Comparison of ENCODE assay signal across 9 cellular contexts in genomic region chr5:147407094-147407681, GRCh38.
DNase-seq lines count a peak whose midpoint lies in the region; ATAC-seq and TF ChIP-seq lines count a peak whose summit lies in the region.
"Had no signal": no experiment of that assay in that cellular context is flagged by ENCODE, and none has a peak within 500 bp of the region (broad histone marks: within the 10 kb centered on the region; RNA-seq: fewer than 3 reads in every experiment).

No MANE protein-coding gene starts in this region.

- 66 to 75% methylated on average over 2 of the region's 8 CpGs for WGBS in mesodermal cell (ENCODE audit: insufficient coverage in 2 of 2), 2 experiments
- WGBS in upper lobe of left lung, 2 donors: 66 to 71% methylated on average over 8 of the region's 8 CpGs

- TF ChIP-seq EP300 in upper lobe of left lung (IDR thresholded peaks at IDR 0.05): no peak

- H3K27me3 ChIP-seq in upper lobe of left lung: no peaks in the 10 kb centered on the region

- TF ChIP-seq CTCF in astrocyte of the spinal cord (IDR thresholded peaks at IDR 0.05; ENCODE audit: low read depth, low read length) (no peak), upper lobe of left lung (IDR thresholded peaks at IDR 0.05) (no peak)

- H3K9me3 ChIP-seq in mesodermal cell (ENCODE audit: control insufficient read depth, low read length) (no peaks in the 10 kb centered on the region), upper lobe of left lung (no peaks in the 10 kb centered on the region)

- ATAC-seq in HG03039 (IDR thresholded peaks at IDR 0.05; ENCODE audit: unreplicated experiment): peak; percentile 37
- ATAC-seq in upper lobe of left lung (ENCODE audit: low FRiP score in 2 of 2): peak in 1 of 2 donors; percentile 9
- ATAC-seq in HG02973 (IDR thresholded peaks at IDR 0.05; ENCODE audit: unreplicated experiment): no peak

- in situ Hi-C loops in astrocyte of the spinal cord (cut with HindIII; ENCODE audit: low sequenced_read_pairs): no loop called here

- H3K36me3 ChIP-seq in mesodermal cell (ENCODE audit: control insufficient read depth, insufficient read depth, low read length): peaks cover 52% of the 10 kb centered on the region
- peaks cover 0 to 10% (median under 1%) of the 10 kb centered on the region in 4 donors for H3K36me3 ChIP-seq in upper lobe of left lung

- TF ChIP-seq POLR2A in upper lobe of left lung (IDR thresholded peaks at IDR 0.05): no peak

- H3K4me3 ChIP-seq in astrocyte of the spinal cord (ENCODE audit: low read depth, low read length): no peak overlapping the region
- no peak overlapping the region for H3K4me3 ChIP-seq in mesodermal cell (ENCODE audit: extremely low read depth, insufficient read depth, low read length, poor library complexity, severe bottlenecking)
- H3K4me3 ChIP-seq in upper lobe of left lung: no peak overlapping the region

- H3K4me1 ChIP-seq in mesodermal cell (ENCODE audit: control insufficient read depth, insufficient read depth, low read length, poor library complexity, severe bottlenecking) (peaks cover 63% of the 10 kb centered on the region), upper lobe of left lung (peaks cover 10 to 15% (median 12%) of the 10 kb centered on the region in 4 donors)

- DNase-seq in astrocyte of the spinal cord (ENCODE audit: low read depth, low spot score) (peak; percentile 92), upper lobe of left lung (no peak), Kasumi-1 (lab: John Stamatoyannopoulos, UW) (no peak)
- DNase-seq in activated CD4-positive, alpha-beta T cell treated with anti-CD3 and anti-CD28 coated beads, Interleukin-2, amount 50 U/mL, for 4 hours: no peak
- DNase-seq: NCI-H1930, posterior cingulate gyrus had no signal

- H3K27ac ChIP-seq in mesodermal cell (ENCODE audit: low read depth, low read length, severe bottlenecking) (peak overlapping the region; percentile 93), upper lobe of left lung (peak overlapping the region; percentile 9 to 77 (median 42))
